ENCODE assay signal across 1 cellular context in genomic region chr17:82013772-82014321, GRCh38.
TF ChIP-seq lines count a peak whose summit lies in the region.

No MANE protein-coding gene starts in this region.

TF ChIP-seq in H1, 55 proteins besides CTCF, POLR2A, EP300 and RAD21:
- no peak for TF ChIP-seq ATF3 (IDR thresholded peaks at IDR 0.05; ENCODE audit: insufficient read depth, low read depth, low read length)
- no peak for TF ChIP-seq CHD1 (IDR thresholded peaks at IDR 0.05; ENCODE audit: low read depth, low read length)
- no peak for TF ChIP-seq E2F6 (IDR thresholded peaks at IDR 0.05)
- no peak for TF ChIP-seq BACH1 (IDR thresholded peaks at IDR 0.05; ENCODE audit: low read length)
- no peak for TF ChIP-seq CHD7 (IDR thresholded peaks at IDR 0.05; ENCODE audit: insufficient replicate concordance, low read length)
- no peak for TF ChIP-seq CTBP2 (IDR thresholded peaks at IDR 0.05; ENCODE audit: borderline replicate concordance, insufficient read depth, insufficient read length, low read length)
- no peak for TF ChIP-seq PHF8 (conservative IDR thresholded peaks at IDR 0.05; ENCODE audit: low read depth, low read length)
- TF ChIP-seq FOSL1 (IDR thresholded peaks at IDR 0.05; ENCODE audit: insufficient read depth, low read depth, low read length), result no peak
- no peak for TF ChIP-seq HDAC2 (IDR thresholded peaks at IDR 0.05; ENCODE audit: borderline replicate concordance in 1 of 2, low read depth in 2 of 2, low read length in 2 of 2)
- TF ChIP-seq SAP30 (IDR thresholded peaks at IDR 0.05; ENCODE audit: insufficient read depth, insufficient replicate concordance, low read length), result no peak
- TF ChIP-seq BCL11A (IDR thresholded peaks at IDR 0.05; ENCODE audit: low read depth in 2 of 2, low read length in 2 of 2), result no peak
